ENCODE assay signal across 24 cellular contexts in genomic region chr5:126360467-126360866, GRCh38.
DNase-seq lines count a peak whose midpoint lies in the region; ATAC-seq, FAIRE-seq and TF ChIP-seq lines count a peak whose summit lies in the region.
"Had no signal": no experiment of that assay in that cellular context is flagged by ENCODE, and none has a peak within 500 bp of the region (broad histone marks: within the 10 kb centered on the region; RNA-seq: fewer than 3 reads in every experiment).

No MANE protein-coding gene starts in this region.

- H3K36me3 ChIP-seq in RWPE2 (ENCODE audit: low read depth) (no peaks in the 10 kb centered on the region), keratinocyte (ENCODE audit: control insufficient read depth in 2 of 2, extremely low read depth in 1 of 2, insufficient read depth in 2 of 2, low read length in 2 of 2) (no peaks in the 10 kb centered on the region)
- H3K36me3 ChIP-seq: tibial nerve had no signal

- H3K4me1 ChIP-seq in RWPE2 (ENCODE audit: insufficient read depth, poor library complexity, severe bottlenecking) (peaks cover 10% of the 10 kb centered on the region), keratinocyte (ENCODE audit: control insufficient read depth, extremely low read depth, insufficient read depth, low read length) (peaks cover 3% of the 10 kb centered on the region)
- H3K4me1 ChIP-seq: tibial nerve had no signal

- H3K4me2 ChIP-seq in keratinocyte (ENCODE audit: control insufficient read depth, extremely low read depth, insufficient read depth, low read depth, low read length) = no peak overlapping the region

- ATAC-seq in HG02885 (IDR thresholded peaks at IDR 0.05; ENCODE audit: poor library complexity, unreplicated experiment) (peak; percentile 27), RWPE2 (ENCODE audit: low read depth) (peak; percentile 52), left colon (no peak)
- ATAC-seq: activated T-cell treated with anti-CD3 and anti-CD28 coated beads, Interleukin-2, amount 50 U/mL, for 4 hours; body of pancreas; sciatic nerve had no signal

- H3K79me2 ChIP-seq in keratinocyte (ENCODE audit: control insufficient read depth, insufficient read depth, low read length) = no peaks in the 10 kb centered on the region

- TF ChIP-seq CTCF in GM12864 (IDR thresholded peaks at IDR 0.05; ENCODE audit: low read depth, low read length, missing control alignments) (no peak), RWPE2 (IDR thresholded peaks at IDR 0.05; ENCODE audit: poor library complexity, severe bottlenecking) (no peak), keratinocyte (optimal IDR thresholded peaks at IDR 0.05 in 1 of 3, IDR thresholded peaks at IDR 0.05 in 1 of 3, conservative IDR thresholded peaks at IDR 0.05 in 1 of 3; ENCODE audit: extremely low read depth in 1 of 3, insufficient read depth in 2 of 3, low read length in 3 of 3) (no peak)

- H3K9ac ChIP-seq in keratinocyte (ENCODE audit: control insufficient read depth, extremely low read depth, insufficient read depth, low read length) = no peak overlapping the region

- peak overlapping the region; percentile 38 for H2AFZ ChIP-seq in keratinocyte (ENCODE audit: control insufficient read depth, low read length)

- dilution Hi-C loops in keratinocyte (cut with MboI; ENCODE audit: extremely low pct_ligation_motif_present, low sequenced_read_pairs) = no loop called here

- intact Hi-C loops in left colon (cut with DNase I, micrococcal nuclease) = loop anchor here in 1 of 2 donors (10.0 kb wide), 1 partner anchor 174 kb away; no protein-coding TSS in a partner anchor

- H4K20me1 ChIP-seq in keratinocyte (ENCODE audit: control insufficient read depth, extremely low read depth, insufficient read depth, low read length) = no peaks in the 10 kb centered on the region

- H3K9me3 ChIP-seq in RWPE2 (ENCODE audit: severe bottlenecking) (no peaks in the 10 kb centered on the region), keratinocyte (ENCODE audit: control insufficient read depth, low read depth, low read length) (no peaks in the 10 kb centered on the region)
- H3K9me3 ChIP-seq: body of pancreas, tibial nerve had no signal

- no peaks in the 10 kb centered on the region for H3K9me1 ChIP-seq in keratinocyte (ENCODE audit: control insufficient read depth, extremely low read depth, insufficient read depth, low read length)

- H3K4me3 ChIP-seq in GM12864 (ENCODE audit: low read depth, low read length) (no peak overlapping the region), RWPE2 (ENCODE audit: severe bottlenecking) (no peak overlapping the region), keratinocyte (ENCODE audit: control insufficient read depth in 2 of 3, extremely low read depth in 1 of 3, insufficient read depth in 2 of 3, low read depth in 1 of 3, low read length in 3 of 3) (no peak overlapping the region)
- H3K4me3 ChIP-seq: body of pancreas, tibial nerve had no signal

- no peak for FAIRE-seq in keratinocyte (lab: Jason Lieb, UNC)
- FAIRE-seq: endothelial cell of umbilical vein had no signal

- H3K27ac ChIP-seq in RWPE2 (ENCODE audit: poor library complexity, severe bottlenecking) (no peak overlapping the region), keratinocyte (ENCODE audit: control insufficient read depth, insufficient read depth, low read length) (no peak overlapping the region)
- H3K27ac ChIP-seq: body of pancreas, tibial nerve had no signal

- DNase-seq in GM12864 (ENCODE audit: low read depth) (peak; percentile 34), RWPE2 (ENCODE audit: low spot score) (no peak), keratinocyte (ENCODE audit: low read depth, low spot score) (no peak), NCI-H1105 treated with DMSO at 0.1 percent for 48 hours (lab: John Stamatoyannopoulos, UW) (no peak), pons (ENCODE audit: low spot score) (no peak), left colon (no peak), NCI-H2196 treated with DMSO at 0.1 percent for 48 hours (lab: John Stamatoyannopoulos, UW; ENCODE audit: unreplicated experiment) (no peak)
- DNase-seq: activated CD4-positive, alpha-beta memory T cell treated with anti-CD3 and anti-CD28 coated beads for 36 hours; activated T-cell treated with anti-CD3 and anti-CD28 coated beads, Interleukin-2, amount 50 U/mL, for 4 hours; body of pancreas; CD4-positive, alpha-beta memory T cell; cortex of kidney; DND-41; foreskin melanocyte; H9; NCI-H146; NCI-H446; SHP77 treated with DMSO at 0.1 percent for 48 hours; stimulated activated naive CD8-positive, alpha-beta T cell treated with anti-CD3 and anti-CD28 coated beads, Interleukin-15, Interleukin-2, amounts not matched to agents 100 U/mL and 50 U/mL, for 24 hours; T-helper 2 cell had no signal

- H3K27me3 ChIP-seq in RWPE2 (ENCODE audit: insufficient read depth, poor library complexity, severe bottlenecking) = no peaks in the 10 kb centered on the region
- H3K27me3 ChIP-seq in keratinocyte (ENCODE audit: control insufficient read depth, extremely low read depth, insufficient read depth, low read length) = no peaks in the 10 kb centered on the region
- H3K27me3 ChIP-seq: body of pancreas, tibial nerve had no signal
